12 cellular contexts compared by ENCODE assay signal in the genomic region with DNA sequence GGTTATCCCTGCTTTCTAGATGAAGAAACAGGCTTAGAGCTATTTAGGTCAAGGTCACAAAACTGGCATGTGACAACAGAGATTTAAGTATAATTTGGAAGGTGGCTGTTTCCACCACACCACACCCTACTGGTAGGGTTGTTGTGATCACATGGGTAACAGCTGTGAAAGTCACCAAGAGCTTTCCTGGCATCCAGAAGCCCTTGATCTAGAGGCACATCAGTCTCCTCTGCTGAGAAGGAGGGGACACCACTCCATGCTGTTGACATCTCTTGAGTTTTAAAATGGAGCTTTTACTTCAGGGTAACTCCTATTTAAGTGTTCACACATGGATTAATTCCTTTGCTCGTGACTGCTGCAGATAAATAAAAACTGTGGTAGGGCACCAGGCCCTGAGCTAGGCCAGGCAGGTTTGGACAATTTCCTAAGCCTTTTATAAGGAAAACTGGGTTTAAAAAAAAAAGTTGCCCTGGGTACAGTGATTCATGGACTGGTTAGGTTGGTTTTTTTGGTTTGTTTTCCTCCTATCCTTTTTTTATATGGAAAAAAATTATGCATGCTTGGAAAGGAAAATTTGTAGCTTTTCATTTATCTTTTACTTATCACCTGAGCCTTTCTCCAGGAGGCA. TPM values are rescaled to one million over a fixed set of nuclear protein-coding genes. Genes with fewer than 3 reads are reported as not detected.
DNase-seq lines count a peak whose midpoint lies in the region; ATAC-seq, FAIRE-seq and TF ChIP-seq lines count a peak whose summit lies in the region.
"Had no signal": no experiment of that assay in that cellular context is flagged by ENCODE, and none has a peak within 500 bp of the region (broad histone marks: within the 10 kb centered on the region; RNA-seq: fewer than 3 reads in every experiment).

No MANE protein-coding gene starts in this region.

- H3K27ac ChIP-seq in VCaP = peak overlapping the region; percentile 29
- H3K27ac ChIP-seq in gastrocnemius medialis = peak overlapping the region; percentile 16 to 59 (median 50)
- H3K27ac ChIP-seq: dorsolateral prefrontal cortex had no signal

- peaks cover 43% of the 10 kb centered on the region in 2 donors for H3K4me1 ChIP-seq in gastrocnemius medialis

- no peaks in the 10 kb centered on the region for H3K27me3 ChIP-seq in gastrocnemius medialis
- H3K27me3 ChIP-seq: dorsolateral prefrontal cortex had no signal

- TF ChIP-seq CTCF in VCaP (conservative IDR thresholded peaks at IDR 0.05) = no peak
- TF ChIP-seq CTCF in gastrocnemius medialis (IDR thresholded peaks at IDR 0.05 in 4 of 5, conservative IDR thresholded peaks at IDR 0.05 in 1 of 5) = no peak

- in situ Hi-C loops in gastrocnemius medialis (cut with MboI; ENCODE audit: low sequenced_read_pairs in 4 of 4) = no loop called here

- H3K9me3 ChIP-seq in gastrocnemius medialis = no peaks in the 10 kb centered on the region

- no peak for FAIRE-seq in HTR-8/SVneo (lab: Jason Lieb, UNC)

- TF ChIP-seq POLR2A in gastrocnemius medialis (IDR thresholded peaks at IDR 0.05) = no peak
- no peak for TF ChIP-seq POLR2A in erythroblast (IDR thresholded peaks at IDR 0.05; ENCODE audit: low read length)

- no peak overlapping the region for H3K4me3 ChIP-seq in gastrocnemius medialis
- H3K4me3 ChIP-seq: dorsolateral prefrontal cortex had no signal

- H3K36me3 ChIP-seq in gastrocnemius medialis = no peaks in the 10 kb centered on the region

- peak; percentile 85 for ATAC-seq in left ventricle myocardium superior
- peak; percentile 39 to 85 for ATAC-seq in gastrocnemius medialis

- DNase-seq in GM03348 (ENCODE audit: low spot score) (peak; percentile 27), left ventricle myocardium superior (no peak), gastrocnemius medialis (no peak), mesenteric fat pad (ENCODE audit: low spot score) (no peak), erythroblast (lab: John Stamatoyannopoulos, UW) (no peak), NCI-H2171 treated with DMSO at 0.1 percent for 48 hours (lab: John Stamatoyannopoulos, UW) (no peak), HTR-8/SVneo (ENCODE audit: insufficient read length, low spot score) (no peak)
- DNase-seq: activated naive CD8-positive, alpha-beta T cell treated with anti-CD3 and anti-CD28 coated beads for 36 hours; dorsolateral prefrontal cortex; OCI-M1 had no signal

- intact Hi-C loops in left ventricle myocardium superior (cut with micrococcal nuclease) (no loop called here), gastrocnemius medialis (cut with DNase I; ENCODE audit: low total_unique reads) (no loop called here)

RNA-seq across cellular contexts. Expression of gene EXOSC7, which starts 7.5 kb away (rescaled TPM):
- total RNA-seq in left ventricle myocardium superior (25.0 TPM), gastrocnemius medialis (10 to 100 TPM; 57.4 to 80.3 (median 60.9) TPM), mesenteric fat pad (35.4 TPM)

RNA-seq across cellular contexts. Expression of gene ZDHHC3, which starts 7.6 kb away (rescaled TPM):
- total RNA-seq in left ventricle myocardium superior (39.1 TPM), gastrocnemius medialis (10 to 100 TPM; 66.2 to 90.5 (median 74.5) TPM), mesenteric fat pad (108 TPM)

RNA-seq across cellular contexts. Expression of gene CLEC3B, which starts 42.6 kb away (rescaled TPM):
- total RNA-seq in left ventricle myocardium superior (68.0 TPM), gastrocnemius medialis (10 to 100 TPM; 14.5 to 23.4 (median 20.7) TPM), mesenteric fat pad (217 TPM)
- total RNA-seq: activated naive CD8-positive, alpha-beta T cell treated with anti-CD3 and anti-CD28 coated beads for 36 hours; progenitor cell of endocrine pancreas had no signal
